In genomic region chr2:217248312-217248935, GRCh38 we compare ENCODE assay signal across 8 cellular contexts.
DNase-seq lines count a peak whose midpoint lies in the region; ATAC-seq, FAIRE-seq and TF ChIP-seq lines count a peak whose summit lies in the region.

No MANE protein-coding gene starts in this region.

- CTCF ChIA-PET in MCF 10A (lab: Yijun Ruan, JAX): interaction anchor here (0.5 to 1.0 kb wide), 2 partner anchors 12 to 481 kb away, joined by 3 to 4 read pairs; no protein-coding TSS in a partner anchor

- intact Hi-C loops in MCF 10A (cut with micrococcal nuclease): no loop called here

- no peak for FAIRE-seq in urothelium cell line (lab: Jason Lieb, UNC)

- H3K9me3 Mint-ChIP-seq in MCF 10A (ENCODE audit: unreplicated experiment): no peaks in the 10 kb centered on the region

- TF ChIP-seq CTCF in GM12875 (IDR thresholded peaks at IDR 0.05; ENCODE audit: borderline replicate concordance, insufficient read depth, low read depth, low read length): no peak
- no peak for TF ChIP-seq CTCF in MCF 10A (IDR thresholded peaks at IDR 0.05; ENCODE audit: unreplicated experiment)

- no peaks in the 10 kb centered on the region for H3K4me1 Mint-ChIP-seq in MCF 10A (ENCODE audit: insufficient read depth, unreplicated experiment)

- H3K4me3 Mint-ChIP-seq in MCF 10A (ENCODE audit: unreplicated experiment): no peak overlapping the region

- peak overlapping the region; percentile 8 for H3K4me3 ChIP-seq in GM12875 (ENCODE audit: low read depth, low read length)

- no peaks in the 10 kb centered on the region for H3K36me3 Mint-ChIP-seq in MCF 10A (ENCODE audit: insufficient read depth, unreplicated experiment)

- H3K27ac Mint-ChIP-seq in MCF 10A (ENCODE audit: low read depth, unreplicated experiment): no peak overlapping the region

- POLR2A ChIA-PET in MCF 10A (lab: Yijun Ruan, JAX): no interaction called here

- H3K27me3 Mint-ChIP-seq in MCF 10A (ENCODE audit: insufficient read depth, unreplicated experiment): no peaks in the 10 kb centered on the region

- DNase-seq in NCI-H1694 treated with DMSO at 0.1 percent for 48 hours (lab: John Stamatoyannopoulos, UW) (peak; percentile 89), MCF 10A (ENCODE audit: unreplicated experiment) (peak; percentile 7), medulla oblongata (ENCODE audit: extremely low spot score) (peak; percentile 88), urothelium cell line (ENCODE audit: low spot score) (peak; percentile 21), LoVo (ENCODE audit: low spot score) (no peak), KG1 (lab: John Stamatoyannopoulos, UW) (no peak)

- no TSS peak for BruUV-seq in MCF 10A (replicated peaks; lab: Mats Ljungman, UMichigan)

- peak; percentile 84 for ATAC-seq in HG02571 (IDR thresholded peaks at IDR 0.05; ENCODE audit: unreplicated experiment)

Comparison
In these comparisons a context has a peak if more than half of its experiments do, and no peak if none do; other contexts are left out.
1. DNase-seq: peak in NCI-H1694 treated with DMSO at 0.1 percent for 48 hours (single experiment), MCF 10A (single experiment), medulla oblongata (single experiment) and urothelium cell line (single experiment); none in LoVo (single experiment) and KG1 (single experiment).